ENCODE assay signal across 8 cellular contexts in genomic region chr7:32669173-32669870, GRCh38.
DNase-seq lines count a peak whose midpoint lies in the region; ATAC-seq, FAIRE-seq and TF ChIP-seq lines count a peak whose summit lies in the region.
"Not testable (repeated sequence)": the region's sequence is repeated elsewhere in the genome, so short reads cannot be mapped to it uniquely, and the experiment has no call there.

No MANE protein-coding gene starts in this region.

- RAD21 ChIA-PET in GM12878 (lab: Charles Lee; ENCODE audit: unreplicated experiment), result not testable (repeated sequence)

- H3K23ac ChIP-seq in mesenchymal stem cell (ENCODE audit: low read length in 2 of 2), result not testable (repeated sequence)

- not testable (repeated sequence) for H3K4me3 Mint-ChIP-seq in Caco-2 (ENCODE audit: unreplicated experiment)

- H3K18ac ChIP-seq in mesenchymal stem cell (ENCODE audit: low read depth in 1 of 2, low read length in 2 of 2), result peak overlapping the region; percentile 0 to 57

- H3K4me1 ChIP-seq in Caco-2, result peaks cover 13% of the 10 kb centered on the region
- not testable (repeated sequence) for H3K4me1 ChIP-seq in GM12878 (ENCODE audit: control insufficient read depth, insufficient read depth, low read length); mesenchymal stem cell (ENCODE audit: control insufficient read depth, insufficient read depth, low read depth, low read length)

- not testable (repeated sequence) for H3K79me2 ChIP-seq in GM12878 (ENCODE audit: control insufficient read depth, insufficient read depth, low read length)

- not testable (repeated sequence) for H3K36me3 ChIP-seq in Caco-2 (ENCODE audit: control insufficient read depth, insufficient read depth, low read length); GM12878 (ENCODE audit: control insufficient read depth in 2 of 2, insufficient read depth in 2 of 2, low read length in 1 of 2); mesenchymal stem cell (ENCODE audit: control insufficient read depth in 1 of 2, insufficient read depth in 2 of 2, low read depth in 1 of 2, low read length in 2 of 2)

- POLR2A ChIA-PET in Caco-2 (lab: Charles Lee); GM12878 (lab: Charles Lee): not testable (repeated sequence)

- not testable (repeated sequence) for H3K4me3 ChIP-seq in Caco-2 (ENCODE audit: low read depth, low read length); HFF-Myc (replicated peaks; ENCODE audit: low read depth, low read length); GM12878; foreskin fibroblast (ENCODE audit: low read depth in 1 of 2, low read length in 2 of 2); mesenchymal stem cell (ENCODE audit: insufficient read depth in 1 of 2, low read depth in 1 of 2, low read length in 2 of 2)

- H3K79me1 ChIP-seq in mesenchymal stem cell (replicated peaks; ENCODE audit: low read length, poor library complexity, severe bottlenecking), result not testable (repeated sequence)

- TF ChIP-seq POLR2A in GM12878 (IDR thresholded peaks at IDR 0.05; ENCODE audit: low read depth, low read length), result not testable (repeated sequence)

- H3K14ac ChIP-seq in mesenchymal stem cell (ENCODE audit: low read length in 2 of 2), result not testable (repeated sequence)

- ATAC-seq in GM12878, result peak; percentile 63

- not testable (repeated sequence) for H2AFZ ChIP-seq in GM12878 (ENCODE audit: control insufficient read depth, low read depth, low read length)
- H2AFZ ChIP-seq in mesenchymal stem cell (ENCODE audit: low read depth, low read length), result peak overlapping the region; percentile 39

- not testable (repeated sequence) for H4K8ac ChIP-seq in mesenchymal stem cell (ENCODE audit: low read length)

- TF ChIP-seq RAD21 in GM12878 (IDR thresholded peaks at IDR 0.05; ENCODE audit: insufficient read depth, low read depth, low read length), result not testable (repeated sequence)

- H3K27me3 ChIP-seq in Caco-2 (replicated peaks; ENCODE audit: control insufficient read depth, insufficient read depth, low read length); GM12878 (replicated peaks in 1 of 2; ENCODE audit: control insufficient read depth in 2 of 2, insufficient read depth in 2 of 2, low read length in 1 of 2); mesenchymal stem cell (ENCODE audit: control insufficient read depth in 1 of 2, insufficient read depth in 1 of 2, low read length in 2 of 2): not testable (repeated sequence)

- not testable (repeated sequence) for H3K27me3 Mint-ChIP-seq in Caco-2 (ENCODE audit: insufficient read depth, unreplicated experiment)

- not testable (repeated sequence) for H3K4ac ChIP-seq in mesenchymal stem cell (ENCODE audit: low read depth in 1 of 2, low read length in 2 of 2)

- TF ChIP-seq CTCF in Caco-2 (IDR thresholded peaks at IDR 0.05; ENCODE audit: insufficient read depth in 1 of 2, low read depth in 1 of 2, low read length in 1 of 2, severe bottlenecking in 1 of 2, unreplicated experiment in 1 of 2); HFF-Myc (IDR thresholded peaks at IDR 0.05; ENCODE audit: low read depth, low read length, missing control alignments); GM12878 (IDR thresholded peaks at IDR 0.05 in 2 of 3, conservative IDR thresholded peaks at IDR 0.05 in 1 of 3; ENCODE audit: control insufficient read depth in 2 of 3, extremely low read depth in 1 of 3, insufficient read depth in 1 of 3, low read depth in 3 of 3, low read length in 3 of 3); foreskin fibroblast (IDR thresholded peaks at IDR 0.05; ENCODE audit: low read depth, low read length): not testable (repeated sequence)

- H3K4me2 ChIP-seq in GM12878 (ENCODE audit: control insufficient read depth, insufficient read depth), result not testable (repeated sequence)
- peak overlapping the region; percentile 9 for H3K4me2 ChIP-seq in mesenchymal stem cell (ENCODE audit: low read length, poor library complexity, severe bottlenecking)

- H3K36me3 Mint-ChIP-seq in Caco-2 (ENCODE audit: insufficient read depth, unreplicated experiment), result not testable (repeated sequence)

- not testable (repeated sequence) for H3K27ac ChIP-seq in GM12878 (ENCODE audit: control insufficient read depth, insufficient read depth)
- peak overlapping the region; percentile 95 for H3K27ac ChIP-seq in mesenchymal stem cell (ENCODE audit: low read length, poor library complexity, severe bottlenecking)

- not testable (repeated sequence) for DNase-seq in Caco-2; GM12878 (ENCODE audit: low read depth, low spot score)
- DNase-seq in HFF-Myc (ENCODE audit: extremely low read depth, low read depth) (peak; percentile 19), NCI-H1436 treated with DMSO at 0.1 percent for 48 hours (lab: John Stamatoyannopoulos, UW) (peak; percentile 71), RPMI7951 (ENCODE audit: low read depth) (peak; percentile 90), foreskin fibroblast (peak; percentile 40 to 68), mesenchymal stem cell (peak; percentile 77), stromal cell of bone marrow (ENCODE audit: low read depth) (peak; percentile 28)

- H2BK15ac ChIP-seq in mesenchymal stem cell (ENCODE audit: low read depth, poor library complexity, severe bottlenecking), result not testable (repeated sequence)

- peak overlapping the region; percentile 10 for H2BK5ac ChIP-seq in mesenchymal stem cell (ENCODE audit: low read depth, low read length, poor library complexity, severe bottlenecking)

- H3K27ac Mint-ChIP-seq in Caco-2 (ENCODE audit: unreplicated experiment), result peak overlapping the region; percentile 82

- intact Hi-C loops in Caco-2 (cut with micrococcal nuclease; ENCODE audit: unreplicated experiment); GM12878 (cut with micrococcal nuclease; ENCODE audit: unreplicated experiment): not testable (repeated sequence)

- FAIRE-seq in GM12878 (lab: Jason Lieb, UNC), result not testable (repeated sequence)

- H2AK5ac ChIP-seq in mesenchymal stem cell (ENCODE audit: low read length, severe bottlenecking), result peak overlapping the region; percentile 43

- not testable (repeated sequence) for BruUV-seq in Caco-2 (replicated peaks; lab: Mats Ljungman, UMichigan); GM12878 (replicated peaks; lab: Mats Ljungman, UMichigan)

- H4K91ac ChIP-seq in mesenchymal stem cell (ENCODE audit: low read length), result not testable (repeated sequence)

- peak overlapping the region in 1 of 2 experiments; percentile 63 for H2BK12ac ChIP-seq in mesenchymal stem cell (ENCODE audit: low read length in 2 of 2)

- not testable (repeated sequence) for H3K9me3 ChIP-seq in Caco-2; GM12878 (replicated peaks; ENCODE audit: control insufficient read depth, insufficient read depth, low read length); mesenchymal stem cell (ENCODE audit: control insufficient read depth, low read length)

- in situ Hi-C loops in GM12878 (cut with MboI), result not testable (repeated sequence)

- SMC1A ChIA-PET in GM12878 (lab: Charles Lee; ENCODE audit: uncharacterized antibody, unreplicated experiment), result interaction anchor here (0.9 kb wide), 1 partner anchor 8 kb away, joined by 3 read pairs; no protein-coding TSS in a partner anchor

- not testable (repeated sequence) for H3K9me3 Mint-ChIP-seq in Caco-2 (ENCODE audit: unreplicated experiment)

- H3K9ac ChIP-seq in GM12878 (ENCODE audit: control insufficient read depth, insufficient read depth, low read length); mesenchymal stem cell (ENCODE audit: low read length): not testable (repeated sequence)

- not testable (repeated sequence) for H2BK120ac ChIP-seq in mesenchymal stem cell (ENCODE audit: low read depth, low read length)

- CTCF ChIA-PET in Caco-2 (lab: Charles Lee), result not testable (repeated sequence)
- CTCF ChIA-PET in GM12878 (lab: Yijun Ruan, JAX), result interaction anchor here (0.9 kb wide), 1 partner anchor 8 kb away, joined by 3 read pairs; no protein-coding TSS in a partner anchor

- TF ChIP-seq EP300 in GM12878 (IDR thresholded peaks at IDR 0.05; ENCODE audit: borderline replicate concordance in 1 of 2, control insufficient read depth in 1 of 2, low read depth in 2 of 2, low read length in 2 of 2), result not testable (repeated sequence)

- WGBS in GM12878 (ENCODE audit: insufficient coverage, insufficient replicate concordance, low lambda C conversion rate, missing lambda C conversion rate), result 47% methylated on average over 3 of the region's 3 CpGs
- WGBS in mesenchymal stem cell, result 42% methylated on average over 3 of the region's 3 CpGs

- H3K4me1 Mint-ChIP-seq in Caco-2 (ENCODE audit: low read depth, unreplicated experiment), result peaks cover 27% of the 10 kb centered on the region

- H4K20me1 ChIP-seq in GM12878 (ENCODE audit: control insufficient read depth, insufficient read depth), result not testable (repeated sequence)
